Comparison of ENCODE assay signal across 14 cellular contexts in the genomic region with DNA sequence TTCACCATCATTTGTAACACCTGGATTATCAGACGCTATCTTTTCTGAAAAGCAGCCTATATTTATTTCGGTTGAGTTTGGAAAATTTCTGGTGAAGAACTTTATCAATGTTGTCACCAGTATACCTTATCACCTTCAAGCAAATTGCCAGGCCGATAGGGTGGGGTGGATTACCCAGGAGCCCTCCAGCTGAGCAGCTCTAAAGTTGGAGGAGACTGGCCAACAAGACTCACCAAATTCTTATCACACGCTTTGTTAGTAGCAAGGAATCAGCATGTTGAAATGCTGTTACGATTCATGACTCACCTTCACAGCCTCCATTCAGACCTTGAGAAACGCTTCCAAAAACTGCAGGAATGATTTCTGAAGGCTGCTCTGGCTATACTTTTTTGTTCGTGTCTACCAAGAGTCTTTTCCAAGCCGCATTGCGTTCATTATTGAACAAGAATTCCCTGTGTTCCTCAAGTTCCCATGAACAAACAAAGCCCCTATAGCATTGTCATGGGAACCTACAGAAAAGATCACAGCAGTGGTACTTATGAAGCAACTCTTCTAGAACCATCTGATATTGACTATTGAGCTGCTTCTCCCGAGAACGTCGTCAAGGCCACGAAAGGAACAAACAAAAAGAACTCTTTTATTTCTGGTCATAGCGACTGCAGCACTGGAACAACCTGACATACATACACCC.
DNase-seq lines count a peak whose midpoint lies in the region; ATAC-seq and TF ChIP-seq lines count a peak whose summit lies in the region.
"Had no signal": no experiment of that assay in that cellular context is flagged by ENCODE, and none has a peak within 500 bp of the region (broad histone marks: within the 10 kb centered on the region; RNA-seq: fewer than 3 reads in every experiment).

No MANE protein-coding gene starts in this region.

- H3K4me1 ChIP-seq in RWPE2 (ENCODE audit: insufficient read depth, poor library complexity, severe bottlenecking): no peaks in the 10 kb centered on the region
- H3K4me1 ChIP-seq: BE2C had no signal

- H3K9me3 Mint-ChIP-seq in osteocyte (ENCODE audit: unreplicated experiment): no peaks in the 10 kb centered on the region
- H3K9me3 Mint-ChIP-seq: H9 had no signal

- DNase-seq in HUDEP-2 (lab: John Stamatoyannopoulos, UW; ENCODE audit: unreplicated experiment in 76 of 76): peak in 45 of 76 experiments; percentile 2 to 78 (median 20)
- DNase-seq in RWPE2 (ENCODE audit: low spot score): no peak
- DNase-seq in cardiac fibroblast (ENCODE audit: low read depth in 2 of 2): peak; percentile 1 to 36
- peak; percentile 32 for DNase-seq in osteocyte (ENCODE audit: extremely low spot score, unreplicated experiment)
- no peak for DNase-seq in SKM-1 (lab: John Stamatoyannopoulos, UW; ENCODE audit: unreplicated experiment)
- DNase-seq in NCI-H1092 (lab: John Stamatoyannopoulos, UW): no peak
- DNase-seq: BE2C, H9, NCI-H2029, NCI-H510A, NCI-H82, SIG-M5 had no signal

- H3K27ac Mint-ChIP-seq in osteocyte (ENCODE audit: unreplicated experiment): no peak overlapping the region
- H3K27ac Mint-ChIP-seq: H9 had no signal

- no peak for TF ChIP-seq CTCF in RWPE2 (IDR thresholded peaks at IDR 0.05; ENCODE audit: poor library complexity, severe bottlenecking)
- no peak for TF ChIP-seq CTCF in cardiac fibroblast (IDR thresholded peaks at IDR 0.05; ENCODE audit: low read depth, low read length)
- no peak for TF ChIP-seq CTCF in osteocyte (IDR thresholded peaks at IDR 0.05)

- H3K9me3 ChIP-seq in RWPE2 (ENCODE audit: severe bottlenecking): no peaks in the 10 kb centered on the region
- H3K9me3 ChIP-seq: BE2C had no signal

- no peaks in the 10 kb centered on the region for H3K4me1 Mint-ChIP-seq in osteocyte (ENCODE audit: unreplicated experiment)

- H3K27me3 ChIP-seq in RWPE2 (ENCODE audit: insufficient read depth, poor library complexity, severe bottlenecking): peaks cover 4% of the 10 kb centered on the region

- ATAC-seq in RWPE2 (ENCODE audit: low read depth): peak; percentile 58; the same call in 2 of the 3 replicates
- no peak for ATAC-seq in GM21381 (IDR thresholded peaks at IDR 0.05; ENCODE audit: unreplicated experiment)
- ATAC-seq: Panc1 had no signal

- no peaks in the 10 kb centered on the region for H3K36me3 Mint-ChIP-seq in osteocyte (ENCODE audit: unreplicated experiment)

- H3K27me3 Mint-ChIP-seq in osteocyte (ENCODE audit: unreplicated experiment): peaks cover 17% of the 10 kb centered on the region

- H3K27ac ChIP-seq in RWPE2 (ENCODE audit: poor library complexity, severe bottlenecking): no peak overlapping the region

- H3K4me3 ChIP-seq in RWPE2 (ENCODE audit: severe bottlenecking): no peak overlapping the region
- no peak overlapping the region for H3K4me3 ChIP-seq in cardiac fibroblast (replicated peaks in 1 of 2; ENCODE audit: low read depth in 2 of 2, low read length in 2 of 2)

- H3K36me3 ChIP-seq in RWPE2 (ENCODE audit: low read depth): no peaks in the 10 kb centered on the region
- H3K36me3 ChIP-seq: BE2C had no signal

- H3K4me3 Mint-ChIP-seq in osteocyte (ENCODE audit: unreplicated experiment): no peak overlapping the region
- H3K4me3 Mint-ChIP-seq: H9 had no signal

Comparison
In these comparisons a context has a peak if more than half of its experiments do, and no peak if none do; other contexts are left out.
1. DNase-seq: peak in HUDEP-2 (45 of 76), cardiac fibroblast (2 of 2) and osteocyte (single experiment); none in RWPE2 (single experiment), SKM-1 (single experiment) and NCI-H1092 (single experiment).